Comparison of ENCODE assay signal across 16 cellular contexts in genomic region chr11:45409587-45409986, GRCh38.
"Had no signal": no experiment of that assay in that cellular context is flagged by ENCODE, and none has a peak within 500 bp of the region (broad histone marks: within the 10 kb centered on the region; RNA-seq: fewer than 3 reads in every experiment).

No MANE protein-coding gene starts in this region.

- H2AFZ ChIP-seq: hepatocyte had no signal

- H3K27me3 ChIP-seq: body of pancreas, pancreas, testis had no signal

- H3K4me1 ChIP-seq: body of pancreas, pancreas, testis had no signal

- DNase-seq: activated B cell treated with CpG ODN at 0.5 μM for 24 hours; activated CD4-positive, alpha-beta T cell treated with anti-CD3 and anti-CD28 coated beads, Interleukin-2, amount 10 ng/mL, durations not matched to agents 24 days and 14 days; activated naive CD4-positive, alpha-beta T cell treated with anti-CD3 and anti-CD28 coated beads for 36 hours; body of pancreas; central memory CD4-positive, alpha-beta T cell; cortex of kidney; effector CD8-positive, alpha-beta T cell; pancreas; retina; stimulated activated CD4-positive, alpha-beta T cell treated with anti-CD3 and anti-CD28 coated beads, Interleukin-4, amount 100 ng/mL, for 24 hours; stimulated activated naive CD8-positive, alpha-beta T cell treated with anti-CD3 and anti-CD28 coated beads, Interleukin-15, amount 100 ng/mL, for 72 hours; T-helper 2 cell; testis had no signal

- H3K4me3 ChIP-seq: body of pancreas, hepatocyte, pancreas, testis had no signal

- H3K4me2 ChIP-seq: hepatocyte had no signal

- ATAC-seq: activated T-helper 17 cell treated with anti-CD3 and anti-CD28 coated beads, Interleukin-2, amount 50 U/mL, for 72 hours; body of pancreas; pancreas; stimulated activated naive CD8-positive, alpha-beta T cell treated with anti-CD3 and anti-CD28 coated beads, Interleukin-15, amount 100 ng/mL, for 72 hours had no signal

- H3K4me3 Mint-ChIP-seq: activated B cell treated with CpG ODN at 0.5 μM for 24 hours; activated CD4-positive, alpha-beta T cell treated with anti-CD3 and anti-CD28 coated beads, Interleukin-2, amount 10 ng/mL, durations not matched to agents 24 days and 14 days; activated naive CD4-positive, alpha-beta T cell treated with anti-CD3 and anti-CD28 coated beads for 36 hours; activated T-helper 17 cell treated with anti-CD3 and anti-CD28 coated beads, Interleukin-2, amount 50 U/mL, for 72 hours; stimulated activated naive CD8-positive, alpha-beta T cell treated with anti-CD3 and anti-CD28 coated beads, Interleukin-15, amount 100 ng/mL, for 72 hours had no signal

- H3K36me3 ChIP-seq: pancreas had no signal

- H3K27ac Mint-ChIP-seq: activated B cell treated with CpG ODN at 0.5 μM for 24 hours; activated CD4-positive, alpha-beta T cell treated with anti-CD3 and anti-CD28 coated beads, Interleukin-2, amount 10 ng/mL, durations not matched to agents 24 days and 14 days; activated naive CD4-positive, alpha-beta T cell treated with anti-CD3 and anti-CD28 coated beads for 36 hours; activated T-helper 17 cell treated with anti-CD3 and anti-CD28 coated beads, Interleukin-2, amount 50 U/mL, for 72 hours; stimulated activated naive CD8-positive, alpha-beta T cell treated with anti-CD3 and anti-CD28 coated beads, Interleukin-15, amount 100 ng/mL, for 72 hours had no signal

- H3K9me3 ChIP-seq: body of pancreas, pancreas, testis had no signal

- H3K4me1 Mint-ChIP-seq: activated B cell treated with CpG ODN at 0.5 μM for 24 hours; activated CD4-positive, alpha-beta T cell treated with anti-CD3 and anti-CD28 coated beads, Interleukin-2, amount 10 ng/mL, durations not matched to agents 24 days and 14 days; activated T-helper 17 cell treated with anti-CD3 and anti-CD28 coated beads, Interleukin-2, amount 50 U/mL, for 72 hours; stimulated activated naive CD8-positive, alpha-beta T cell treated with anti-CD3 and anti-CD28 coated beads, Interleukin-15, amount 100 ng/mL, for 72 hours had no signal

- H3K27ac ChIP-seq: body of pancreas, epithelial cell of prostate, hepatocyte, pancreas, testis had no signal

- H3K79me2 ChIP-seq: hepatocyte had no signal
